ENCODE assay signal across 10 cellular contexts in genomic region chr9:20043461-20043860, GRCh38.
DNase-seq lines count a peak whose midpoint lies in the region; ATAC-seq and TF ChIP-seq lines count a peak whose summit lies in the region.
"Had no signal": no experiment of that assay in that cellular context is flagged by ENCODE, and none has a peak within 500 bp of the region (broad histone marks: within the 10 kb centered on the region; RNA-seq: fewer than 3 reads in every experiment).

No MANE protein-coding gene starts in this region.

- peaks cover 7% of the 10 kb centered on the region for H3K27me3 Mint-ChIP-seq in memory B cell
- H3K27me3 Mint-ChIP-seq in progenitor cell of endocrine pancreas = peaks cover 5% of the 10 kb centered on the region

- no peaks in the 10 kb centered on the region for H3K36me3 ChIP-seq in KOPT-K1 (ENCODE audit: insufficient read depth, low read length)

- H3K9me3 Mint-ChIP-seq in memory B cell = no peaks in the 10 kb centered on the region
- no peaks in the 10 kb centered on the region for H3K9me3 Mint-ChIP-seq in progenitor cell of endocrine pancreas (ENCODE audit: low read depth)

- H3K36me3 Mint-ChIP-seq in memory B cell (no peaks in the 10 kb centered on the region), progenitor cell of endocrine pancreas (ENCODE audit: insufficient read depth) (no peaks in the 10 kb centered on the region)

- H3K27ac Mint-ChIP-seq in memory B cell (peak overlapping the region; percentile 28), progenitor cell of endocrine pancreas (no peak overlapping the region)

- H3K9me3 ChIP-seq in KOPT-K1 (ENCODE audit: insufficient read depth, low read length, poor library complexity, severe bottlenecking) = no peaks in the 10 kb centered on the region

- H3K4me3 Mint-ChIP-seq in memory B cell = peak overlapping the region; percentile 54
- H3K4me3 Mint-ChIP-seq in progenitor cell of endocrine pancreas (ENCODE audit: low read depth) = no peak overlapping the region

- ATAC-seq in GM18861 (IDR thresholded peaks at IDR 0.05; ENCODE audit: unreplicated experiment) (peak; percentile 43), GM21528 (IDR thresholded peaks at IDR 0.05; ENCODE audit: low FRiP score, unreplicated experiment) (peak; percentile 41), memory B cell (ENCODE audit: low read depth) (no peak)
- ATAC-seq: Panc1 had no signal

- H3K4me1 Mint-ChIP-seq in memory B cell (peaks cover 12% of the 10 kb centered on the region), progenitor cell of endocrine pancreas (ENCODE audit: low read depth) (no peaks in the 10 kb centered on the region)

- no peak for TF ChIP-seq CTCF in progenitor cell of endocrine pancreas (IDR thresholded peaks at IDR 0.05; ENCODE audit: unreplicated experiment)

- DNase-seq in memory B cell (ENCODE audit: low spot score in 2 of 2) (no peak), NCI-H2107 (lab: John Stamatoyannopoulos, UW) (no peak), NOMO-1 (lab: John Stamatoyannopoulos, UW; ENCODE audit: unreplicated experiment in 2 of 2) (no peak), progenitor cell of endocrine pancreas (ENCODE audit: low spot score, unreplicated experiment) (no peak)
- DNase-seq: activated CD4-positive, CD25-positive, alpha-beta regulatory T cell treated with anti-CD3 and anti-CD28 coated beads, Interleukin-2, amount 50 U/mL, for 72 hours; EL had no signal

- H3K27ac ChIP-seq in KOPT-K1 (ENCODE audit: low read depth, low read length, poor library complexity, severe bottlenecking) = peak overlapping the region; percentile 46
